Comparison of ENCODE assay signal across 1 cellular context in genomic region chr17:82648761-82649474, GRCh38.
TF ChIP-seq lines count a peak whose summit lies in the region.

No MANE protein-coding gene starts in this region.

TF ChIP-seq in HepG2, 621 proteins besides CTCF, POLR2A, EP300 and RAD21 (continued from another document and continues in another):
- peak; percentile 24; the same call in 1 of the 2 replicates for TF ChIP-seq ZNF564 (CRISPR knock-in tag; IDR thresholded peaks at IDR 0.05)
- peak; percentile 52; the same call in 1 of the 2 replicates for TF ChIP-seq POLR2AphosphoS5 (IDR thresholded peaks at IDR 0.05; ENCODE audit: low read depth, low read length)
- no peak for TF ChIP-seq ZC3H13 (CRISPR knock-in tag; IDR thresholded peaks at IDR 0.05)
- TF ChIP-seq TRIM22 (IDR thresholded peaks at IDR 0.05), result no peak
- TF ChIP-seq KIAA2018 (CRISPR knock-in tag; IDR thresholded peaks at IDR 0.05; ENCODE audit: borderline replicate concordance), result no peak
- no peak for TF ChIP-seq SETDB1 (CRISPR knock-in tag; IDR thresholded peaks at IDR 0.05; ENCODE audit: borderline replicate concordance)
- TF ChIP-seq TCF12 (IDR thresholded peaks at IDR 0.05), result no peak
- TF ChIP-seq TCF12 (CRISPR knock-in tag; IDR thresholded peaks at IDR 0.05), result no peak
- TF ChIP-seq GLI4 (CRISPR knock-in tag; IDR thresholded peaks at IDR 0.05; ENCODE audit: borderline replicate concordance), result 0 out of 2 replicates have a peak, but pooled peaks have one; percentile 9
- TF ChIP-seq SRSF1 (optimal IDR thresholded peaks at IDR 0.05; ENCODE audit: low read depth, low read length), result peak; percentile 69
- no peak for TF ChIP-seq FIP1L1 (IDR thresholded peaks at IDR 0.05; ENCODE audit: borderline replicate concordance, insufficient read depth, low read depth, low read length)
- no peak for TF ChIP-seq FOXC1 (CRISPR knock-in tag; IDR thresholded peaks at IDR 0.05; ENCODE audit: borderline replicate concordance)
- TF ChIP-seq ZNF460 (CRISPR knock-in tag; IDR thresholded peaks at IDR 0.05; ENCODE audit: borderline replicate concordance), result no peak
- TF ChIP-seq ATRX (CRISPR knock-in tag; IDR thresholded peaks at IDR 0.05; ENCODE audit: borderline replicate concordance), result no peak
- no peak for TF ChIP-seq HBP1 (CRISPR knock-in tag; IDR thresholded peaks at IDR 0.05; ENCODE audit: low read depth)
- TF ChIP-seq ZBED4 (CRISPR knock-in tag; IDR thresholded peaks at IDR 0.05; ENCODE audit: borderline replicate concordance), result no peak
- peak; percentile 28; the same call in 1 of the 2 replicates for TF ChIP-seq PATZ1 (CRISPR knock-in tag; IDR thresholded peaks at IDR 0.05)
- TF ChIP-seq NRL (CRISPR knock-in tag; IDR thresholded peaks at IDR 0.05; ENCODE audit: borderline replicate concordance), result 0 out of 2 replicates have a peak, but pooled peaks have one; percentile 45
- no peak for TF ChIP-seq ZNF10 (CRISPR knock-in tag; IDR thresholded peaks at IDR 0.05; ENCODE audit: borderline replicate concordance, low read depth)
- no peak for TF ChIP-seq BATF2 (CRISPR knock-in tag; IDR thresholded peaks at IDR 0.05)
- no peak for TF ChIP-seq ZNF678 (CRISPR knock-in tag; IDR thresholded peaks at IDR 0.05)
- TF ChIP-seq TRIM24 (CRISPR knock-in tag; IDR thresholded peaks at IDR 0.05), result no peak
- TF ChIP-seq ZSCAN31 (CRISPR knock-in tag; IDR thresholded peaks at IDR 0.05; ENCODE audit: low read depth), result no peak
- TF ChIP-seq ZBTB43 (CRISPR knock-in tag; conservative IDR thresholded peaks at IDR 0.05), result no peak
- no peak for TF ChIP-seq POLR2AphosphoS2 (IDR thresholded peaks at IDR 0.05; ENCODE audit: low read depth, low read length)
- TF ChIP-seq SMARCC2 (IDR thresholded peaks at IDR 0.05), result no peak
- no peak for TF ChIP-seq TFE3 (CRISPR knock-in tag; IDR thresholded peaks at IDR 0.05)
- TF ChIP-seq ZNF674 (CRISPR knock-in tag; IDR thresholded peaks at IDR 0.05; ENCODE audit: low read depth), result no peak
- no peak for TF ChIP-seq NCOA1 (CRISPR knock-in tag; IDR thresholded peaks at IDR 0.05)
- TF ChIP-seq ZNF432 (CRISPR knock-in tag; IDR thresholded peaks at IDR 0.05; ENCODE audit: borderline replicate concordance), result no peak
- no peak for TF ChIP-seq SUZ12 (IDR thresholded peaks at IDR 0.05; ENCODE audit: low read depth, low read length)
- TF ChIP-seq TRAFD1 (CRISPR knock-in tag; IDR thresholded peaks at IDR 0.05; ENCODE audit: borderline replicate concordance), result 0 out of 2 replicates have a peak, but pooled peaks have one; percentile 32
